In genomic region chr7:137025469-137026175, GRCh38 we compare ENCODE assay signal across 21 cellular contexts.
DNase-seq lines count a peak whose midpoint lies in the region; TF ChIP-seq lines count a peak whose summit lies in the region.
"Had no signal": no experiment of that assay in that cellular context is flagged by ENCODE, and none has a peak within 500 bp of the region (broad histone marks: within the 10 kb centered on the region; RNA-seq: fewer than 3 reads in every experiment).

No MANE protein-coding gene starts in this region.

- H4K20me1 ChIP-seq in fibroblast of lung (ENCODE audit: control insufficient read depth, extremely low read depth, insufficient read depth, low read length), result no peaks in the 10 kb centered on the region
- no peaks in the 10 kb centered on the region for H4K20me1 ChIP-seq in osteoblast (ENCODE audit: insufficient read depth, low read length)

- H2AFZ ChIP-seq in fibroblast of lung (ENCODE audit: low read length) (no peak overlapping the region), osteoblast (ENCODE audit: low read length) (no peak overlapping the region)

- no peak overlapping the region for H3K9ac ChIP-seq in fibroblast of lung (ENCODE audit: insufficient read depth, low read length)
- H3K9ac ChIP-seq: KMS-11 had no signal

- no peak for TF ChIP-seq CTCF in fibroblast of lung (conservative IDR thresholded peaks at IDR 0.05 in 1 of 2, IDR thresholded peaks at IDR 0.05 in 1 of 2; ENCODE audit: low read depth in 1 of 2, low read length in 2 of 2)
- no peak for TF ChIP-seq CTCF in osteoblast (IDR thresholded peaks at IDR 0.05; ENCODE audit: extremely low read depth, low read depth, low read length)

- H3K4me3 ChIP-seq in MG63 (no peak overlapping the region), fibroblast of lung (replicated peaks in 1 of 4; ENCODE audit: control extremely low read depth in 1 of 4, insufficient read depth in 1 of 4, low read depth in 3 of 4, low read length in 4 of 4) (no peak overlapping the region), osteoblast (ENCODE audit: insufficient read depth, low read length) (no peak overlapping the region)
- H3K4me3 ChIP-seq: prostate gland had no signal

- peak; percentile 53 for DNase-seq in AG08395 (ENCODE audit: low spot score)
- peak; percentile 50 for DNase-seq in MG63
- peak; percentile 76 to 91 for DNase-seq in fibroblast of lung (ENCODE audit: low read depth in 2 of 2)
- no peak for DNase-seq in osteoblast (ENCODE audit: insufficient read length, low spot score, missing footprints)
- no peak for DNase-seq in mesenteric fat pad (ENCODE audit: low spot score)
- no peak for DNase-seq in HPDE6-E6E7 (ENCODE audit: extremely low spot score)
- no peak for DNase-seq in pons (ENCODE audit: low spot score)
- DNase-seq in RKO (ENCODE audit: low spot score), result no peak
- DNase-seq: activated CD4-positive, alpha-beta T cell treated with anti-CD3 and anti-CD28 coated beads for 4 hours; CD4-positive, alpha-beta memory T cell; erythroblast; hippocampal formation; kidney glomerular epithelial cell; mammary epithelial cell; NCI-H1105 treated with DMSO at 0.1 percent for 48 hours; NCI-H2171; NCI-H69; small intestine; stimulated activated CD4-positive, alpha-beta T cell treated with anti-CD3 and anti-CD28 coated beads, Interleukin-4, amount 100 ng/mL, for 24 hours had no signal

- H3K79me2 ChIP-seq in fibroblast of lung (ENCODE audit: control insufficient read depth, insufficient read depth, low read length) (no peaks in the 10 kb centered on the region), osteoblast (ENCODE audit: insufficient read depth, low read length) (no peaks in the 10 kb centered on the region)

- H3K27me3 ChIP-seq in MG63 (no peaks in the 10 kb centered on the region), fibroblast of lung (ENCODE audit: control insufficient read depth, insufficient read depth, low read length) (no peaks in the 10 kb centered on the region), osteoblast (ENCODE audit: insufficient read depth, low read length) (no peaks in the 10 kb centered on the region)

- H3K4me2 ChIP-seq in fibroblast of lung (ENCODE audit: extremely low read depth, insufficient read depth, low read length) (no peak overlapping the region), osteoblast (ENCODE audit: insufficient read depth, low read length) (no peak overlapping the region)
- H3K4me2 ChIP-seq: KMS-11 had no signal

- H3K27ac ChIP-seq in fibroblast of lung (ENCODE audit: insufficient read depth, low read length), result peak overlapping the region; percentile 50
- H3K27ac ChIP-seq in osteoblast (ENCODE audit: low read depth, low read length), result peak overlapping the region; percentile 47
- H3K27ac ChIP-seq: KMS-11, prostate gland had no signal

- H3K4me1 ChIP-seq in fibroblast of lung (ENCODE audit: control insufficient read depth, extremely low read depth, insufficient read depth, low read length) (peaks cover 3% of the 10 kb centered on the region), osteoblast (ENCODE audit: insufficient read depth, low read length) (peaks cover 4% of the 10 kb centered on the region)
- H3K4me1 ChIP-seq: prostate gland had no signal

- H3K36me3 ChIP-seq in MG63 (no peaks in the 10 kb centered on the region), fibroblast of lung (ENCODE audit: control insufficient read depth, insufficient read depth, low read length) (no peaks in the 10 kb centered on the region), osteoblast (ENCODE audit: insufficient read depth, low read length) (no peaks in the 10 kb centered on the region)
- H3K36me3 ChIP-seq: prostate gland had no signal

- H3K9me3 ChIP-seq in MG63, result no peaks in the 10 kb centered on the region
- no peaks in the 10 kb centered on the region for H3K9me3 ChIP-seq in fibroblast of lung (ENCODE audit: control insufficient read depth, insufficient read depth, low read depth, low read length)
- no peaks in the 10 kb centered on the region for H3K9me3 ChIP-seq in osteoblast (ENCODE audit: low read depth, low read length)
- H3K9me3 ChIP-seq: prostate gland had no signal

Comparison
In these comparisons a context has a peak if more than half of its experiments do, and no peak if none do; other contexts are left out.
1. DNase-seq: peak in AG08395 (single experiment), MG63 (single experiment) and fibroblast of lung (2 of 2); none in osteoblast (single experiment), mesenteric fat pad (single experiment), HPDE6-E6E7 (single experiment), pons (single experiment) and RKO (single experiment).